13 cellular contexts compared by ENCODE assay signal in the genomic region with DNA sequence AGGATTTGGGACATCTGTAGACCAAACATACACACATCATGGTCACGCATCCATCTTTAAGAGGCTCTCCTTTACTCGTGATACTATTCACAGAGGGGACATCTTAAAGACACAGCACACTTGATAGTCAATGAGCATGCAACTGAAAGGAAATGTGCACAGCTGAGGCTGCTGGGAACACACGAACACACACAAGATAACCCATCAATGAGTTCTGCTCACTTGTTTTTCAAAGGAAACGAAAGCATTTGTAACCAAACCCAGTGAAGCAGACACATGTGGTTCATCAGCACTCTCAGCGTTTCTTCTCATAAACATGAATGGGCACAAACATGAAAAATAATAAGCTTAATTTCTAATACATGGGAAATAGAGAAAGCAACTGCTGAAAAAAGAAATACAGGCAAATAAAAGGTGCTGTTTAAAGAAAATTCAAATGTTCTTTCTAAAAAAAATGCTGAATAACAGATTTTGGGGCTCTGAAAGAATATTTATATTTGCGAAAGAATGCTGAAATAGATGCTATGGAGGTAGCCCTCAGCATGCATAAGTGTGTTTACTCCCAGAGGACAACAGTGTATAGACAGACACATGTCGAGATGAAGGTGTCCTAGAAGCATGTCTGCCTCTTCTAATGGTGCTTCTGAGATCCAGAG. TPM values are rescaled to one million over a fixed set of nuclear protein-coding genes. Genes with fewer than 3 reads are reported as not detected.
DNase-seq lines count a peak whose midpoint lies in the region; ATAC-seq and TF ChIP-seq lines count a peak whose summit lies in the region.
"Had no signal": no experiment of that assay in that cellular context is flagged by ENCODE, and none has a peak within 500 bp of the region (broad histone marks: within the 10 kb centered on the region; RNA-seq: fewer than 3 reads in every experiment).

No MANE protein-coding gene starts in this region.

- H3K9me3 ChIP-seq in upper lobe of right lung, result no peaks in the 10 kb centered on the region
- H3K9me3 ChIP-seq: ascending aorta had no signal

- no peaks in the 10 kb centered on the region for H3K27me3 Mint-ChIP-seq in activated naive CD4-positive, alpha-beta T cell treated with anti-CD3 and anti-CD28 coated beads, Interleukin-2, amount 10 ng/mL, durations not matched to agents 7 days and 5 days
- H3K27me3 Mint-ChIP-seq in stimulated activated naive B cell treated with anti-CD40 and anti-IgM and Interleukin-4, amounts not matched to agents 10 μg/mL and 1 μg/mL and 100 μg/mL, for 72 hours, result peaks cover 0 to 5% of the 10 kb centered on the region in 2 donors

- DNase-seq in activated naive CD4-positive, alpha-beta T cell treated with anti-CD3 and anti-CD28 coated beads, Interleukin-2, amount 10 ng/mL, durations not matched to agents 7 days and 5 days, result peak; percentile 29
- no peak for DNase-seq in activated naive CD4-positive, alpha-beta T cell treated with Interleukin-2 at 50 U/mL for 16 hours
- no peak for DNase-seq in stimulated activated naive B cell treated with anti-CD40 and anti-IgM and Interleukin-4, amounts not matched to agents 10 μg/mL and 1 μg/mL and 100 μg/mL, for 72 hours
- DNase-seq in upper lobe of right lung (no peak), brain microvascular endothelial cell (no peak), Right ventricle myocardium inferior (ENCODE audit: missing footprints) (no peak)
- DNase-seq: GF-D8, islet precursor cell, trophoblast cell had no signal

- peaks cover 14% of the 10 kb centered on the region for H3K4me1 Mint-ChIP-seq in activated naive CD4-positive, alpha-beta T cell treated with anti-CD3 and anti-CD28 coated beads, Interleukin-2, amount 10 ng/mL, durations not matched to agents 7 days and 5 days
- peaks cover 5 to 7% of the 10 kb centered on the region in 2 donors for H3K4me1 Mint-ChIP-seq in stimulated activated naive B cell treated with anti-CD40 and anti-IgM and Interleukin-4, amounts not matched to agents 10 μg/mL and 1 μg/mL and 100 μg/mL, for 72 hours
- H3K4me1 Mint-ChIP-seq: neural progenitor cell had no signal

- no peak overlapping the region for H3K27ac Mint-ChIP-seq in activated naive CD4-positive, alpha-beta T cell treated with anti-CD3 and anti-CD28 coated beads, Interleukin-2, amount 10 ng/mL, durations not matched to agents 7 days and 5 days
- H3K27ac Mint-ChIP-seq in stimulated activated naive B cell treated with anti-CD40 and anti-IgM and Interleukin-4, amounts not matched to agents 10 μg/mL and 1 μg/mL and 100 μg/mL, for 72 hours, result no peak overlapping the region
- H3K27ac Mint-ChIP-seq: neural progenitor cell had no signal

- H3K4me3 ChIP-seq in upper lobe of right lung (no peak overlapping the region), brain microvascular endothelial cell (ENCODE audit: low read depth, low read length) (no peak overlapping the region)
- H3K4me3 ChIP-seq: ascending aorta, neural progenitor cell had no signal

- no peaks in the 10 kb centered on the region for H3K27me3 ChIP-seq in upper lobe of right lung
- no peaks in the 10 kb centered on the region for H3K27me3 ChIP-seq in brain microvascular endothelial cell (replicated peaks)
- H3K27me3 ChIP-seq: ascending aorta, neural progenitor cell had no signal

- H3K36me3 Mint-ChIP-seq in activated naive CD4-positive, alpha-beta T cell treated with anti-CD3 and anti-CD28 coated beads, Interleukin-2, amount 10 ng/mL, durations not matched to agents 7 days and 5 days, result no peaks in the 10 kb centered on the region
- H3K36me3 Mint-ChIP-seq in stimulated activated naive B cell treated with anti-CD40 and anti-IgM and Interleukin-4, amounts not matched to agents 10 μg/mL and 1 μg/mL and 100 μg/mL, for 72 hours, result no peaks in the 10 kb centered on the region

- peak; percentile 96 for ATAC-seq in GM21529 (IDR thresholded peaks at IDR 0.05; ENCODE audit: unreplicated experiment)
- ATAC-seq in HG03159 (IDR thresholded peaks at IDR 0.05; ENCODE audit: unreplicated experiment), result peak; percentile 94
- ATAC-seq in stimulated activated naive B cell treated with anti-CD40 and anti-IgM and Interleukin-4, amounts not matched to agents 10 μg/mL and 1 μg/mL and 100 μg/mL, for 72 hours (replicated peaks), result peak; percentile 75 to 77
- no peak for ATAC-seq in upper lobe of right lung
- ATAC-seq in Right ventricle myocardium inferior, result no peak

- TF ChIP-seq CTCF in upper lobe of right lung (IDR thresholded peaks at IDR 0.05), result no peak
- no peak for TF ChIP-seq CTCF in brain microvascular endothelial cell (IDR thresholded peaks at IDR 0.05; ENCODE audit: low read depth, low read length, missing control alignments)

- no peaks in the 10 kb centered on the region for H3K36me3 ChIP-seq in upper lobe of right lung
- H3K36me3 ChIP-seq in brain microvascular endothelial cell (replicated peaks), result no peaks in the 10 kb centered on the region
- H3K36me3 ChIP-seq: ascending aorta had no signal

- in situ Hi-C loops in brain microvascular endothelial cell (cut with HindIII; ENCODE audit: low pct_ligation_motif_present, low sequenced_read_pairs), result loop anchor here (25.0 kb wide), 1 partner anchor 272 kb away; the partner anchor contains the start of gene NRCAM

- intact Hi-C loops in upper lobe of right lung (cut with DNase I), result no loop called here
- intact Hi-C loops in Right ventricle myocardium inferior (cut with DNase I), result no loop called here

- H3K4me3 Mint-ChIP-seq in activated naive CD4-positive, alpha-beta T cell treated with anti-CD3 and anti-CD28 coated beads, Interleukin-2, amount 10 ng/mL, durations not matched to agents 7 days and 5 days, result no peak overlapping the region
- no peak overlapping the region for H3K4me3 Mint-ChIP-seq in stimulated activated naive B cell treated with anti-CD40 and anti-IgM and Interleukin-4, amounts not matched to agents 10 μg/mL and 1 μg/mL and 100 μg/mL, for 72 hours
- H3K4me3 Mint-ChIP-seq: neural progenitor cell had no signal

- CTCF ChIA-PET in activated naive CD4-positive, alpha-beta T cell treated with anti-CD3 and anti-CD28 coated beads, Interleukin-2, amount 10 ng/mL, durations not matched to agents 7 days and 5 days (lab: Charles Lee), result interaction anchor here (1.0 kb wide), 1 partner anchor 307 kb away, joined by 3 read pairs; no protein-coding TSS in a partner anchor

- peaks cover 3% of the 10 kb centered on the region for H3K9me3 Mint-ChIP-seq in activated naive CD4-positive, alpha-beta T cell treated with anti-CD3 and anti-CD28 coated beads, Interleukin-2, amount 10 ng/mL, durations not matched to agents 7 days and 5 days
- peaks cover 0 to 2% of the 10 kb centered on the region in 2 donors for H3K9me3 Mint-ChIP-seq in stimulated activated naive B cell treated with anti-CD40 and anti-IgM and Interleukin-4, amounts not matched to agents 10 μg/mL and 1 μg/mL and 100 μg/mL, for 72 hours

- H3K4me1 ChIP-seq in upper lobe of right lung, result no peaks in the 10 kb centered on the region
- H3K4me1 ChIP-seq: ascending aorta had no signal

- H3K27ac ChIP-seq in upper lobe of right lung, result no peak overlapping the region
- no peak overlapping the region for H3K27ac ChIP-seq in brain microvascular endothelial cell
- H3K27ac ChIP-seq: ascending aorta, neural progenitor cell had no signal

RNA-seq across cellular contexts. Expression of gene LAMB4, which starts 59.7 kb away (rescaled TPM):
- total RNA-seq in upper lobe of right lung (not detected), Right ventricle myocardium inferior (0.19 TPM)
- total RNA-seq: ascending aorta had no signal

Comparison
In these comparisons a context has a peak if more than half of its experiments do, and no peak if none do; other contexts are left out.
1. ATAC-seq: peak in GM21529 (single experiment), HG03159 (single experiment) and stimulated activated naive B cell treated with anti-CD40 and anti-IgM and Interleukin-4, amounts not matched to agents 10 μg/mL and 1 μg/mL and 100 μg/mL, for 72 hours (2 of 2); none in upper lobe of right lung (single experiment) and Right ventricle myocardium inferior (single experiment).